In genomic region chr17:8791910-8792270, GRCh38 we compare ENCODE assay signal across 1 cellular context.
TF ChIP-seq lines count a peak whose summit lies in the region.

No MANE protein-coding gene starts in this region.

TF ChIP-seq in K562, 482 proteins besides CTCF, POLR2A, EP300 and RAD21:
- TF ChIP-seq, protein P1, sequence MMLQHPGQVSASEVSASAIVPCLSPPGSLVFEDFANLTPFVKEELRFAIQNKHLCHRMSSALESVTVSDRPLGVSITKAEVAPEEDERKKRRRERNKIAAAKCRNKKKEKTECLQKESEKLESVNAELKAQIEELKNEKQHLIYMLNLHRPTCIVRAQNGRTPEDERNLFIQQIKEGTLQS (IDR thresholded peaks at IDR 0.05): peak; percentile 42
- TF ChIP-seq, protein P1 (CRISPR knock-in tag; conservative IDR thresholded peaks at IDR 0.05): no peak
- TF ChIP-seq NR3C1 (CRISPR knock-in tag; IDR thresholded peaks at IDR 0.05): no peak
